ENCODE assay signal across 1 cellular context in genomic region chr6:44108471-44108870, GRCh38.
TF ChIP-seq lines count a peak whose summit lies in the region.

No MANE protein-coding gene starts in this region.

TF ChIP-seq in HepG2, 621 proteins besides CTCF, POLR2A, EP300 and RAD21:
- TF ChIP-seq PITX1 (CRISPR knock-in tag; IDR thresholded peaks at IDR 0.05) (no peak), ZFP36 (IDR thresholded peaks at IDR 0.05; ENCODE audit: borderline replicate concordance, low read depth, low read length, partially characterized antibody) (no peak), ZNF773 (CRISPR knock-in tag; IDR thresholded peaks at IDR 0.05; ENCODE audit: borderline replicate concordance) (no peak), KAT7 (CRISPR knock-in tag; IDR thresholded peaks at IDR 0.05; ENCODE audit: borderline replicate concordance) (no peak), ISL2 (CRISPR knock-in tag; IDR thresholded peaks at IDR 0.05) (no peak), ELF3 (CRISPR knock-in tag; IDR thresholded peaks at IDR 0.05) (no peak), REXO4 (CRISPR knock-in tag; IDR thresholded peaks at IDR 0.05; ENCODE audit: borderline replicate concordance) (no peak), ZGPAT (CRISPR knock-in tag; IDR thresholded peaks at IDR 0.05) (no peak), ZNF512 (CRISPR knock-in tag; IDR thresholded peaks at IDR 0.05) (no peak), TARDBP (CRISPR knock-in tag; IDR thresholded peaks at IDR 0.05) (no peak), PLRG1 (conservative IDR thresholded peaks at IDR 0.05) (no peak), ZNF101 (CRISPR knock-in tag; IDR thresholded peaks at IDR 0.05; ENCODE audit: borderline replicate concordance, low read depth) (no peak), ZIK1 (CRISPR knock-in tag; IDR thresholded peaks at IDR 0.05; ENCODE audit: borderline replicate concordance, low read depth) (no peak), FOSL2 (CRISPR knock-in tag; IDR thresholded peaks at IDR 0.05) (no peak), ARID2 (CRISPR knock-in tag; IDR thresholded peaks at IDR 0.05; ENCODE audit: borderline replicate concordance) (no peak), FOXM1 (CRISPR knock-in tag; IDR thresholded peaks at IDR 0.05) (no peak)
